In genomic region chr5:55534436-55535198, GRCh38 we compare ENCODE assay signal across 8 cellular contexts. TPM values are rescaled to one million over a fixed set of nuclear protein-coding genes. Genes with fewer than 3 reads are reported as not detected.
DNase-seq lines count a peak whose midpoint lies in the region; ATAC-seq, FAIRE-seq and TF ChIP-seq lines count a peak whose summit lies in the region.

Gene PLPP1 (minus strand): TSS chr5:55534964. CDS start chr5:55534629, 335 bp downstream.

- H3K27me3 ChIP-seq in ascending aorta (no peaks in the 10 kb centered on the region), right cardiac atrium (ENCODE audit: control insufficient read depth, insufficient read depth) (no peaks in the 10 kb centered on the region), rectal smooth muscle tissue (ENCODE audit: control insufficient read depth, insufficient read depth, low read length) (no peaks in the 10 kb centered on the region), vagina (no peaks in the 10 kb centered on the region)

- intact Hi-C loops in ascending aorta (cut with DNase I) (loop anchor here (1.0 to 2.0 kb wide), 4 partner anchors 34 to 156 kb away; no protein-coding TSS in a partner anchor), right cardiac atrium (cut with DNase I) (loop anchor here in 3 of 4 donors (5.0 to 10.0 kb wide), 3 partner anchors 60 to 110 kb away; no protein-coding TSS in a partner anchor), vagina (cut with DNase I) (loop anchor here (2.0 kb wide), 1 partner anchor 66 kb away; no protein-coding TSS in a partner anchor)

- WGBS in right cardiac atrium = under 1% methylated on average over 91 of the region's 91 CpGs

- TF ChIP-seq POLR2A in GM12892 (IDR thresholded peaks at IDR 0.05; ENCODE audit: low read depth, low read length) = peak; percentile 50; the same call in 1 of the 2 replicates
- peak; percentile 40 to 81 for TF ChIP-seq POLR2A in vagina (IDR thresholded peaks at IDR 0.05)

- H3K36me3 ChIP-seq in ascending aorta (peaks cover 0 to 8% of the 10 kb centered on the region in 2 donors), rectal smooth muscle tissue (ENCODE audit: control insufficient read depth, insufficient read depth, low read length) (no peaks in the 10 kb centered on the region), vagina (peaks cover 0 to 3% of the 10 kb centered on the region in 2 donors)

- H3K9me3 ChIP-seq in ascending aorta (no peaks in the 10 kb centered on the region), right cardiac atrium (ENCODE audit: control insufficient read depth, low read length) (no peaks in the 10 kb centered on the region), vagina (no peaks in the 10 kb centered on the region)

- peak; percentile 94 for FAIRE-seq in GM12892 (lab: Jason Lieb, UNC)

- DNase-seq in GM12892 (ENCODE audit: insufficient read length) (peak; percentile 78), NCI-H1436 (lab: John Stamatoyannopoulos, UW) (peak; percentile 85), ascending aorta (ENCODE audit: low spot score in 2 of 2) (peak; percentile 70 to 95), right cardiac atrium (peak; percentile 94 to 97 (median 96)), vagina (ENCODE audit: extremely low spot score in 2 of 2) (peak in 1 of 2 donors; percentile 96)
- peak; percentile 90 for DNase-seq in T-helper 2 cell treated with Interferon-gamma antibody and Interleukin-4, amounts not matched to agents 5 μg/mL and 100 μg/mL, for 36 hours (ENCODE audit: low spot score)

- H3K9ac ChIP-seq in rectal smooth muscle tissue (ENCODE audit: low read length) = peak within 1 kb of the TSS; percentile 90

- peak within 1 kb of the TSS; percentile 79 for H3K27ac Mint-ChIP-seq in T-helper 2 cell treated with Interferon-gamma antibody and Interleukin-4, amounts not matched to agents 5 μg/mL and 100 μg/mL, for 36 hours

- peaks cover 43% of the 10 kb centered on the region for H3K4me1 Mint-ChIP-seq in T-helper 2 cell treated with Interferon-gamma antibody and Interleukin-4, amounts not matched to agents 5 μg/mL and 100 μg/mL, for 36 hours (ENCODE audit: low read depth)

- H3K27ac ChIP-seq in ascending aorta (peak within 1 kb of the TSS; percentile 97 to 99), right cardiac atrium (ENCODE audit: low read length) (peak within 1 kb of the TSS; percentile 97), rectal smooth muscle tissue (ENCODE audit: low read depth, low read length) (peak within 1 kb of the TSS; percentile 95), vagina (peak within 1 kb of the TSS; percentile 95)

- peaks cover 0 to 12% of the 10 kb centered on the region in 2 donors for H3K4me1 ChIP-seq in ascending aorta
- H3K4me1 ChIP-seq in right cardiac atrium (ENCODE audit: control insufficient read depth, insufficient read depth, low read length) = peaks cover 3% of the 10 kb centered on the region
- peaks cover 13% of the 10 kb centered on the region for H3K4me1 ChIP-seq in rectal smooth muscle tissue (ENCODE audit: control insufficient read depth, insufficient read depth, low read length)
- peaks cover 34% of the 10 kb centered on the region for H3K4me1 ChIP-seq in vagina

- peak in 1 of 3 experiments; percentile 19 for TF ChIP-seq CTCF in ascending aorta (IDR thresholded peaks at IDR 0.05)
- TF ChIP-seq CTCF in vagina (IDR thresholded peaks at IDR 0.05) = no peak

- ATAC-seq in HG02642 (IDR thresholded peaks at IDR 0.05; ENCODE audit: poor library complexity, unreplicated experiment) (peak; percentile 86), right cardiac atrium (peak; percentile 97 to 98)

- H3K4me3 Mint-ChIP-seq in T-helper 2 cell treated with Interferon-gamma antibody and Interleukin-4, amounts not matched to agents 5 μg/mL and 100 μg/mL, for 36 hours = peak within 1 kb of the TSS; percentile 90

- H3K4me3 ChIP-seq in ascending aorta = peak within 1 kb of the TSS; percentile 87 to 91
- peak within 1 kb of the TSS; percentile 81 for H3K4me3 ChIP-seq in right cardiac atrium (ENCODE audit: low read length)
- H3K4me3 ChIP-seq in rectal smooth muscle tissue (ENCODE audit: low read length) = peak within 1 kb of the TSS; percentile 94
- H3K4me3 ChIP-seq in vagina = peak within 1 kb of the TSS; percentile 72 to 94

- H3K36me3 Mint-ChIP-seq in T-helper 2 cell treated with Interferon-gamma antibody and Interleukin-4, amounts not matched to agents 5 μg/mL and 100 μg/mL, for 36 hours (ENCODE audit: low read depth) = peaks cover 20% of the 10 kb centered on the region

- no peaks in the 10 kb centered on the region for H3K9me3 Mint-ChIP-seq in T-helper 2 cell treated with Interferon-gamma antibody and Interleukin-4, amounts not matched to agents 5 μg/mL and 100 μg/mL, for 36 hours

- H3K27me3 Mint-ChIP-seq in T-helper 2 cell treated with Interferon-gamma antibody and Interleukin-4, amounts not matched to agents 5 μg/mL and 100 μg/mL, for 36 hours (ENCODE audit: low read depth) = no peaks in the 10 kb centered on the region

RNA-seq across cellular contexts. Expression of gene PLPP1, which starts in this region (rescaled TPM):
- 2.1 TPM for polyA plus RNA-seq in GM12892 (2012; ENCODE audit: missing spikeins)
- total RNA-seq in ascending aorta (1,314 TPM), right cardiac atrium (100 to 1,000 TPM in 1 of 4 donors, 10 to 100 TPM in 3; 79.8 to 110 (median 88.8) TPM), vagina (283 TPM)
- polyA plus RNA-seq in right cardiac atrium = 150 TPM
